ENCODE assay signal across 1 cellular context in genomic region chr22:45645150-45645525, GRCh38.
TF ChIP-seq lines count a peak whose summit lies in the region.

No MANE protein-coding gene starts in this region.

TF ChIP-seq in GM12878, 131 proteins besides CTCF, POLR2A, EP300 and RAD21 (continued from another document):
- no peak for TF ChIP-seq KLF5 (IDR thresholded peaks at IDR 0.05; ENCODE audit: partially characterized antibody)
- TF ChIP-seq MTA3 (IDR thresholded peaks at IDR 0.05; ENCODE audit: borderline replicate concordance, low read length) = no peak
- no peak for TF ChIP-seq IKZF1 (conservative IDR thresholded peaks at IDR 0.05)
- no peak for TF ChIP-seq STAT3 (IDR thresholded peaks at IDR 0.05; ENCODE audit: low read depth, low read length)
